ENCODE assay signal across 22 cellular contexts in genomic region chr18:74005320-74006110, GRCh38.
"Had no signal": no experiment of that assay in that cellular context is flagged by ENCODE, and none has a peak within 500 bp of the region (broad histone marks: within the 10 kb centered on the region; RNA-seq: fewer than 3 reads in every experiment).

No MANE protein-coding gene starts in this region.

- H3K27ac Mint-ChIP-seq: T-cell had no signal

- H3K4me2 ChIP-seq: KMS-11, SK-N-SH had no signal

- H3K9me3 ChIP-seq: SK-N-SH had no signal

- H3K9me3 Mint-ChIP-seq: T-cell had no signal

- H3K36me3 Mint-ChIP-seq: T-cell had no signal

- H3K9ac ChIP-seq: KMS-11, SK-N-SH had no signal

- ATAC-seq: K562, Panc1, PC-3, T-cell had no signal

- H3K4me3 Mint-ChIP-seq: T-cell had no signal

- DNase-seq: Kasumi-1, MM.1S, NCI-H1092 treated with DMSO at 0.1 percent for 48 hours, NCI-H1436, NCI-H187, NCI-H2029, NCI-H2081 treated with DMSO at 0.1 percent for 48 hours, NCI-H2171, NCI-H226, NCI-H446, NCI-H510A, NCI-H524 treated with DMSO at 0.1 percent for 48 hours, NCI-H774, PC-3, SHP77, SK-N-SH, SW 1271, T-cell had no signal

- H3K27ac ChIP-seq: KMS-11, RWPE1 had no signal

- H3K4me1 Mint-ChIP-seq: T-cell had no signal

- H3K4me3 ChIP-seq: K562 had no signal
